In the genomic region with DNA sequence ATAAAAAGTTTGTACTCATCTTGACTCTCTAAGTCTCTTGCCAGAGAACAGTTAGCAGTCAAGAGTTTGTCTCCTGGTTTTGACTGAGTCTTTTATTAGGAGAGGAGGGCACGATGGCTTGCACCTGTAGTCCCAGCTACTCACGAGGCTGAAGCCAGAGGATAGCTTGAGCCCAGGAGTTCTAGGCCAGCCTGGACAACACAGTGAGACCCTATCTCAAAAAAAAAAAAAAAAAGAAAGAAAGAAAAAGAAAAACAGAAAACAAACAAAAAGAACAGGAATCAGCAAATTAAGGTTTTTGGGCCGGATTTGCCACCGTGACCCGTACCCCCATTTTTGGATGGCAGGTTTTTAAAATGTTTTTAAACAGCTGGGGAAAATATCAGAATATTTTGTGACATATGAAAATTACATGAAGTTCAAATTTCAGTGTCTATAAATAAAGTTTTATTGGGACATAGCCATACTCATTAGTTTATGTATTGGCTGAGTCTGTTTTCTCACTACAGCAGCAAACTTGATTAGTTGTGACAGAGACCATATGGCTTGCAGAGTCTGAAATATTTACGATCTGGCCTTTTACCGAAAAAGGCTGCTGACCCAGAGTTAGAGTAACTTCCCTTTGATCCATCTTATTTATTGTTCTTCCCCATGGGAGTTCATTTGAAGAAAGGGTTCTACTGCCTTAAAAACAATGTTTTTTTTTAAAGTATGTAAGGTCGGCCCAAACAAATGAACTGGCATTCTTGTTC, we compare ENCODE assay signal across 1 cellular context.
TF ChIP-seq lines count a peak whose summit lies in the region.

No MANE protein-coding gene starts in this region.

TF ChIP-seq in IMR-90, 13 proteins besides CTCF, POLR2A, EP300 and RAD21 (continued from another document):
- TF ChIP-seq ELK1 (IDR thresholded peaks at IDR 0.05; ENCODE audit: borderline replicate concordance, low read depth, low read length): no peak
- TF ChIP-seq RFX5 (IDR thresholded peaks at IDR 0.05; ENCODE audit: low read depth, low read length): no peak
- no peak for TF ChIP-seq FOS (IDR thresholded peaks at IDR 0.05; ENCODE audit: low read depth, low read length)
- TF ChIP-seq MAZ (IDR thresholded peaks at IDR 0.05; ENCODE audit: borderline replicate concordance, low read depth, low read length): no peak
- TF ChIP-seq BHLHE40 (IDR thresholded peaks at IDR 0.05; ENCODE audit: low read depth, low read length): no peak
- TF ChIP-seq MAFK (IDR thresholded peaks at IDR 0.05; ENCODE audit: low read depth, low read length): no peak
